ENCODE assay signal across 31 cellular contexts in the genomic region with DNA sequence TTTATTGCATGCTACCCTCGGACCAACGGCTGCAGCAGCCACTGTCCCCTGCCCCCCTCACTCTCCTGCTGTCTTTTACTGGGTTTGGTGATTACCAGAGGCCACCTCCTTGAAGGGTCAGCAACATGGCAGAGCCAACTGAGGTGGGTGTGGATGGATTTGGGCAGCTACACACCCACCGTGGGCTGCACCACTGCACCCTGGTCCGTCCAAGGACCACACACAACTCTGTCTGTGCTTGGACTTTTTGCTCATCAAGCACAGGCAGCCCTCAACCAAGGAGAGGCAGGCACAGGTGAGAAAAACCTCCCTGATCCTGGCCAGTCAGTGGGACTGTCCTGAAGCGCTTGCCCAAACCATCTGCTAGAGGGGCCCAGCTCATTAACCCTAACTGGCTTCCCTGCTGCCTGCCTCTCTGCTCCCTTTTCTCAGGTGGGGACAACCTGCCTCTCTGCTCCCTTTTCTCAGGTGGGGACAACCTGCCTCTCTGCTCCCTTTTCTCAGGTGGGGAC.
"Had no signal": no experiment of that assay in that cellular context is flagged by ENCODE, and none has a peak within 500 bp of the region (broad histone marks: within the 10 kb centered on the region; RNA-seq: fewer than 3 reads in every experiment).

No MANE protein-coding gene starts in this region.

- H3K36me3 Mint-ChIP-seq: activated naive CD8-positive, alpha-beta T cell treated with anti-CD3 and anti-CD28 coated beads, Interleukin-2, amount 10 ng/mL, durations not matched to agents 7 days and 5 days; brain had no signal

- H3K27ac ChIP-seq: ascending aorta, breast epithelium, cardiac muscle cell, coronary artery, esophagus muscularis mucosa, foreskin keratinocyte, gastrocnemius medialis had no signal

- DNase-seq: activated CD4-positive, alpha-beta memory T cell treated with anti-CD3 and anti-CD28 coated beads, Interleukin-2, amount 10 ng/mL, durations not matched to agents 7 days and 5 days; activated CD4-positive, alpha-beta T cell treated with anti-CD3 and anti-CD28 coated beads for 1 hour; activated CD4-positive, alpha-beta T cell treated with anti-CD3 and anti-CD28 coated beads for 4 hours; activated CD4-positive, alpha-beta T cell treated with anti-CD3 and anti-CD28 coated beads, Interleukin-2, amount 10 ng/mL, durations not matched to agents 7 days and 5 days; activated CD4-positive, alpha-beta T cell treated with anti-CD3 and anti-CD28 coated beads, Interleukin-2, amount 50 U/mL, for 4 hours; activated CD8-positive, alpha-beta memory T cell treated with anti-CD3 and anti-CD28 coated beads, Interleukin-2, amount 50 U/mL, for 48 hours; activated gamma-delta T cell; activated naive CD4-positive, alpha-beta T cell; activated naive CD4-positive, alpha-beta T cell treated with anti-CD3 and anti-CD28 coated beads, Interleukin-2, amount 10 ng/mL, durations not matched to agents 7 days and 5 days; activated naive CD8-positive, alpha-beta T cell treated with anti-CD3 and anti-CD28 coated beads, Interleukin-2, amount 10 ng/mL, durations not matched to agents 7 days and 5 days; activated T-cell treated with anti-CD3 and anti-CD28 coated beads for 4 hours; activated T-cell treated with anti-CD3 and anti-CD28 coated beads, Interleukin-2, amount 50 U/mL, for 24 hours; activated T-cell treated with anti-CD3 and anti-CD28 coated beads, Interleukin-2, amount 50 U/mL, for 72 hours; central memory CD4-positive, alpha-beta T cell; cerebellar nuclear complex; dermis blood vessel endothelial cell; effector CD4-positive, alpha-beta T cell; effector memory CD8-positive, alpha-beta T cell; erythroblast; foreskin keratinocyte; gastrocnemius medialis; glutamatergic neuron; T-helper 1 cell; T-helper 17 cell had no signal

- H3K27me3 Mint-ChIP-seq: activated CD4-positive, alpha-beta T cell treated with anti-CD3 and anti-CD28 coated beads, Interleukin-2, amount 10 ng/mL, durations not matched to agents 7 days and 5 days; brain had no signal

- H3K4me1 ChIP-seq: ascending aorta, breast epithelium, esophagus muscularis mucosa, foreskin keratinocyte, gastrocnemius medialis had no signal

- H3K4me3 ChIP-seq: ascending aorta, breast epithelium, cardiac muscle cell, coronary artery, esophagus muscularis mucosa, gastrocnemius medialis had no signal

- H3K27ac Mint-ChIP-seq: activated CD4-positive, alpha-beta memory T cell treated with anti-CD3 and anti-CD28 coated beads, Interleukin-2, amount 10 ng/mL, durations not matched to agents 7 days and 5 days; activated CD4-positive, alpha-beta T cell treated with anti-CD3 and anti-CD28 coated beads, Interleukin-2, amount 10 ng/mL, durations not matched to agents 7 days and 5 days; activated naive CD4-positive, alpha-beta T cell treated with anti-CD3 and anti-CD28 coated beads, Interleukin-2, amount 10 ng/mL, durations not matched to agents 7 days and 5 days; activated naive CD4-positive, alpha-beta T cell treated with anti-CD3 and anti-CD28 coated beads, Interleukin-2, amount 50 U/mL, for 72 hours; activated naive CD8-positive, alpha-beta T cell treated with anti-CD3 and anti-CD28 coated beads, Interleukin-2, amount 10 ng/mL, durations not matched to agents 7 days and 5 days; activated T-cell treated with anti-CD3 and anti-CD28 coated beads, Interleukin-2, amount 50 U/mL, for 24 hours; activated T-cell treated with anti-CD3 and anti-CD28 coated beads, Interleukin-2, amount 50 U/mL, for 72 hours had no signal

- H3K4me1 Mint-ChIP-seq: activated CD4-positive, alpha-beta T cell treated with anti-CD3 and anti-CD28 coated beads, Interleukin-2, amount 10 ng/mL, durations not matched to agents 7 days and 5 days; activated naive CD4-positive, alpha-beta T cell treated with anti-CD3 and anti-CD28 coated beads, Interleukin-2, amount 10 ng/mL, durations not matched to agents 7 days and 5 days had no signal

- H3K4me3 Mint-ChIP-seq: activated CD4-positive, alpha-beta memory T cell treated with anti-CD3 and anti-CD28 coated beads, Interleukin-2, amount 10 ng/mL, durations not matched to agents 7 days and 5 days; activated CD4-positive, alpha-beta T cell treated with anti-CD3 and anti-CD28 coated beads, Interleukin-2, amount 10 ng/mL, durations not matched to agents 7 days and 5 days; activated naive CD4-positive, alpha-beta T cell treated with anti-CD3 and anti-CD28 coated beads, Interleukin-2, amount 10 ng/mL, durations not matched to agents 7 days and 5 days; activated naive CD8-positive, alpha-beta T cell treated with anti-CD3 and anti-CD28 coated beads, Interleukin-2, amount 10 ng/mL, durations not matched to agents 7 days and 5 days; activated T-cell treated with anti-CD3 and anti-CD28 coated beads, Interleukin-2, amount 50 U/mL, for 24 hours; activated T-cell treated with anti-CD3 and anti-CD28 coated beads, Interleukin-2, amount 50 U/mL, for 72 hours; brain; effector memory CD8-positive, alpha-beta T cell; T-helper 17 cell had no signal

- H3K36me3 ChIP-seq: ascending aorta, breast epithelium, cardiac muscle cell, esophagus muscularis mucosa, gastrocnemius medialis had no signal

- H3K9me3 ChIP-seq: ascending aorta, breast epithelium, esophagus muscularis mucosa, gastrocnemius medialis had no signal

- H3K27me3 ChIP-seq: ascending aorta, breast epithelium, cardiac muscle cell, esophagus muscularis mucosa, foreskin keratinocyte, gastrocnemius medialis had no signal
